In genomic region chrX:40104649-40105015, GRCh38 we compare ENCODE assay signal across 1 cellular context.
TF ChIP-seq lines count a peak whose summit lies in the region.

No MANE protein-coding gene starts in this region.

TF ChIP-seq in WTC11, 78 proteins besides CTCF, POLR2A, EP300 and RAD21 (continued from another document):
- TF ChIP-seq, protein P1, sequence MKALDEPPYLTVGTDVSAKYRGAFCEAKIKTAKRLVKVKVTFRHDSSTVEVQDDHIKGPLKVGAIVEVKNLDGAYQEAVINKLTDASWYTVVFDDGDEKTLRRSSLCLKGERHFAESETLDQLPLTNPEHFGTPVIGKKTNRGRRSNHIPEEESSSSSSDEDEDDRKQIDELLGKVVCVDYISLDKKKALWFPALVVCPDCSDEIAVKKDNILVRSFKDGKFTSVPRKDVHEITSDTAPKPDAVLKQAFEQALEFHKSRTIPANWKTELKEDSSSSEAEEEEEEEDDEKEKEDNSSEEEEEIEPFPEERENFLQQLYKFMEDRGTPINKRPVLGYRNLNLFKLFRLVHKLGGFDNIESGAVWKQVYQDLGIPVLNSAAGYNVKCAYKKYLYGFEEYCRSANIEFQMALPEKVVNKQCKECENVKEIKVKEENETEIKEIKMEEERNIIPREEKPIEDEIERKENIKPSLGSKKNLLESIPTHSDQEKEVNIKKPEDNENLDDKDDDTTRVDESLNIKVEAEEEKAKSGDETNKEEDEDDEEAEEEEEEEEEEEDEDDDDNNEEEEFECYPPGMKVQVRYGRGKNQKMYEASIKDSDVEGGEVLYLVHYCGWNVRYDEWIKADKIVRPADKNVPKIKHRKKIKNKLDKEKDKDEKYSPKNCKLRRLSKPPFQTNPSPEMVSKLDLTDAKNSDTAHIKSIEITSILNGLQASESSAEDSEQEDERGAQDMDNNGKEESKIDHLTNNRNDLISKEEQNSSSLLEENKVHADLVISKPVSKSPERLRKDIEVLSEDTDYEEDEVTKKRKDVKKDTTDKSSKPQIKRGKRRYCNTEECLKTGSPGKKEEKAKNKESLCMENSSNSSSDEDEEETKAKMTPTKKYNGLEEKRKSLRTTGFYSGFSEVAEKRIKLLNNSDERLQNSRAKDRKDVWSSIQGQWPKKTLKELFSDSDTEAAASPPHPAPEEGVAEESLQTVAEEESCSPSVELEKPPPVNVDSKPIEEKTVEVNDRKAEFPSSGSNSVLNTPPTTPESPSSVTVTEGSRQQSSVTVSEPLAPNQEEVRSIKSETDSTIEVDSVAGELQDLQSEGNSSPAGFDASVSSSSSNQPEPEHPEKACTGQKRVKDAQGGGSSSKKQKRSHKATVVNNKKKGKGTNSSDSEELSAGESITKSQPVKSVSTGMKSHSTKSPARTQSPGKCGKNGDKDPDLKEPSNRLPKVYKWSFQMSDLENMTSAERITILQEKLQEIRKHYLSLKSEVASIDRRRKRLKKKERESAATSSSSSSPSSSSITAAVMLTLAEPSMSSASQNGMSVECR (CRISPR knock-in tag; IDR thresholded peaks at IDR 0.05; ENCODE audit: borderline replicate concordance) = no peak
- no peak for TF ChIP-seq ETV6 (CRISPR knock-in tag; IDR thresholded peaks at IDR 0.05)
- no peak for TF ChIP-seq SMAD3 (CRISPR knock-in tag; IDR thresholded peaks at IDR 0.05; ENCODE audit: borderline replicate concordance)
- no peak for TF ChIP-seq ZNF416 (CRISPR knock-in tag; IDR thresholded peaks at IDR 0.05)
- TF ChIP-seq ATF1 (CRISPR knock-in tag; IDR thresholded peaks at IDR 0.05) = no peak
